ENCODE assay signal across 1 cellular context in genomic region chr7:12210179-12211053, GRCh38.
A peak's percentile ranks its signal among the peaks of the same experiment; 100 is the strongest.
TF ChIP-seq lines count a peak whose summit lies in the region.

No MANE protein-coding gene starts in this region.

TF ChIP-seq in GM12878, 131 proteins besides CTCF, POLR2A, EP300 and RAD21 (continued from another document):
- TF ChIP-seq ZBTB40 (IDR thresholded peaks at IDR 0.05; ENCODE audit: borderline replicate concordance) = no peak
- TF ChIP-seq FOXK2 (IDR thresholded peaks at IDR 0.05) = no peak
- TF ChIP-seq TCF7 (IDR thresholded peaks at IDR 0.05; ENCODE audit: borderline replicate concordance) = peak; percentile 58; the same call in 1 of the 2 replicates
- TF ChIP-seq ESRRA (IDR thresholded peaks at IDR 0.05; ENCODE audit: low read length) = 0 out of 2 replicates have a peak, but pooled peaks have one; percentile 2
- peak; percentile 72 for TF ChIP-seq BMI1 (IDR thresholded peaks at IDR 0.05; ENCODE audit: borderline replicate concordance)
- no peak for TF ChIP-seq HCFC1 (IDR thresholded peaks at IDR 0.05; ENCODE audit: low read length)
- TF ChIP-seq USF1 (IDR thresholded peaks at IDR 0.05; ENCODE audit: borderline replicate concordance, extremely low read length, insufficient read depth, low read depth, low read length) = no peak
- no peak for TF ChIP-seq ZNF687 (IDR thresholded peaks at IDR 0.05)
- no peak for TF ChIP-seq DPF2 (IDR thresholded peaks at IDR 0.05)
- TF ChIP-seq NBN (IDR thresholded peaks at IDR 0.05) = peak; percentile 59; the same call in 1 of the 2 replicates
- no peak for TF ChIP-seq CBFB (IDR thresholded peaks at IDR 0.05; ENCODE audit: low read depth)
- peak; percentile 62 for TF ChIP-seq CUX1 (IDR thresholded peaks at IDR 0.05; ENCODE audit: insufficient replicate concordance, low read depth, low read length)
- TF ChIP-seq SKIL (IDR thresholded peaks at IDR 0.05; ENCODE audit: low read depth, poor library complexity, severe bottlenecking) = peak; percentile 20
- TF ChIP-seq RUNX3 (IDR thresholded peaks at IDR 0.05; ENCODE audit: low read length) = 0 out of 2 replicates have a peak, but pooled peaks have one; percentile 18
- 0 out of 4 replicates have a peak, but pooled peaks of 1 of the 2 experiments have one; percentile 14 for TF ChIP-seq IKZF2 (IDR thresholded peaks at IDR 0.05)
- 0 out of 2 replicates have a peak, but pooled peaks have one; percentile 24 for TF ChIP-seq ATF7 (IDR thresholded peaks at IDR 0.05; ENCODE audit: low read depth)
- TF ChIP-seq SREBF1 (IDR thresholded peaks at IDR 0.05; ENCODE audit: low read length) = no peak
- no peak for TF ChIP-seq E2F4 (IDR thresholded peaks at IDR 0.05; ENCODE audit: low read depth, low read length)
- TF ChIP-seq SMAD5 (IDR thresholded peaks at IDR 0.05; ENCODE audit: low read depth) = no peak
- TF ChIP-seq ZNF217 (IDR thresholded peaks at IDR 0.05) = no peak
- TF ChIP-seq ZNF384 (IDR thresholded peaks at IDR 0.05; ENCODE audit: borderline replicate concordance, low read depth, low read length) = no peak
- no peak for TF ChIP-seq GABPA (IDR thresholded peaks at IDR 0.05; ENCODE audit: low read depth)
- TF ChIP-seq RELB (IDR thresholded peaks at IDR 0.05; ENCODE audit: low read depth) = 0 out of 2 replicates have a peak, but pooled peaks have one; percentile 35
TF ChIP-seq in GM12878: peak in this region for 11.
